ENCODE assay signal across 37 cellular contexts in the genomic region with DNA sequence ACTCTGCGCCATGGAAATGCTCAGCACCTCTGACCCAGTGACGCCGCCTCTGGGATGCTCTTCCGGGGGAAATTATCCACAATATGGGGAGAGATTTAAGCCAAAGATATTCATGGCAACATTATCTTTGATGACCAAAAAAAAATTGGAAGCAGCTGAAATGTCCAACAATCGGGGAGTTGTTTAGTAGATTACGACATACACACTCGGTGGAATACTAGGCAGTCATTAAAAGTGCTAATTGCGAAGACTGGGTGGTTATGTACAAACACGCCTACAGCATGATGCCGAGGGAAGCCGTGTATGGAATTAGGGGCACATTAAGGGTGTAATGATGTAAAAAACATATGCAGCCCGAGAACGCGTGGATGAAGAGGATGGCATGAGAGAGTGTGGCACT.
"Had no signal": no experiment of that assay in that cellular context is flagged by ENCODE, and none has a peak within 500 bp of the region (broad histone marks: within the 10 kb centered on the region; RNA-seq: fewer than 3 reads in every experiment).

No MANE protein-coding gene starts in this region.

- H3K27ac ChIP-seq: adrenal gland, body of pancreas, brain microvascular endothelial cell, breast epithelium, VCaP had no signal

- ATAC-seq: activated CD8-positive, alpha-beta T cell treated with anti-CD3 and anti-CD28 coated beads for 36 hours; activated naive CD4-positive, alpha-beta T cell treated with anti-CD3 and anti-CD28 coated beads, Interleukin-2, amount 50 U/mL, for 72 hours; activated T-cell treated with anti-CD3 and anti-CD28 coated beads, Interleukin-2, amount 50 U/mL, for 4 hours; activated T-cell treated with anti-CD3 and anti-CD28 coated beads, Interleukin-2, amount 50 U/mL, for 72 hours; activated T-helper 17 cell treated with anti-CD3 and anti-CD28 coated beads, Interleukin-2, amount 50 U/mL, for 72 hours; body of pancreas had no signal

- H3K4me1 Mint-ChIP-seq: activated B cell treated with CpG ODN at 0.5 μM for 24 hours; activated CD4-positive, alpha-beta T cell treated with anti-CD3 and anti-CD28 coated beads, Interleukin-2, amount 10 ng/mL, durations not matched to agents 24 days and 14 days; activated naive CD8-positive, alpha-beta T cell treated with anti-CD3 and anti-CD28 coated beads for 36 hours had no signal

- H3K4me3 Mint-ChIP-seq: activated B cell treated with CpG ODN at 0.5 μM for 24 hours; activated CD4-positive, alpha-beta memory T cell treated with anti-CD3 and anti-CD28 coated beads for 36 hours; activated CD4-positive, alpha-beta T cell treated with anti-CD3 and anti-CD28 coated beads, Interleukin-2, amount 10 ng/mL, durations not matched to agents 24 days and 14 days; activated CD8-positive, alpha-beta T cell treated with anti-CD3 and anti-CD28 coated beads for 36 hours; activated naive CD4-positive, alpha-beta T cell treated with anti-CD3 and anti-CD28 coated beads for 36 hours; activated naive CD8-positive, alpha-beta T cell treated with anti-CD3 and anti-CD28 coated beads for 36 hours; activated T-cell treated with anti-CD3 and anti-CD28 coated beads, Interleukin-2, amount 50 U/mL, for 4 hours; activated T-cell treated with anti-CD3 and anti-CD28 coated beads, Interleukin-2, amount 50 U/mL, for 72 hours; activated T-helper 1 cell treated with anti-CD3 and anti-CD28 coated beads, Interleukin-12 subunit alpha, Interleukin-12 subunit beta, Interleukin-2, Interleukin-4 antibody, amounts not matched to agents 30 ng/mL and 10 ng/mL and 1 ng/mL, durations not matched to agents 14 hours and 24 hours and 36 hours; activated T-helper 17 cell treated with anti-CD3 and anti-CD28 coated beads, Interleukin-2, amount 50 U/mL, for 72 hours; T-helper 1 cell treated with Interleukin-12 subunit alpha and Interleukin-12 subunit beta and Interleukin-4 antibody, amounts not matched to agents 30 μg/mL and 1 μg/mL, for 36 hours; T-helper 2 cell treated with Interferon-gamma antibody and Interleukin-4, amounts not matched to agents 5 μg/mL and 100 μg/mL, for 36 hours had no signal

- H3K4me3 ChIP-seq: adrenal gland, body of pancreas, breast epithelium had no signal

- H3K27me3 Mint-ChIP-seq: activated B cell treated with CpG ODN at 0.5 μM for 24 hours; activated CD4-positive, alpha-beta T cell treated with anti-CD3 and anti-CD28 coated beads, Interleukin-2, amount 10 ng/mL, durations not matched to agents 24 days and 14 days had no signal

- H3K4me1 ChIP-seq: adrenal gland, body of pancreas, breast epithelium had no signal

- H3K9me3 ChIP-seq: adrenal gland, body of pancreas had no signal

- H3K27ac Mint-ChIP-seq: activated B cell treated with CpG ODN at 0.5 μM for 24 hours; activated CD4-positive, alpha-beta memory T cell treated with anti-CD3 and anti-CD28 coated beads for 36 hours; activated CD4-positive, alpha-beta T cell treated with anti-CD3 and anti-CD28 coated beads, Interleukin-2, amount 10 ng/mL, durations not matched to agents 24 days and 14 days; activated CD8-positive, alpha-beta T cell treated with anti-CD3 and anti-CD28 coated beads for 36 hours; activated naive CD4-positive, alpha-beta T cell treated with anti-CD3 and anti-CD28 coated beads for 36 hours; activated naive CD4-positive, alpha-beta T cell treated with anti-CD3 and anti-CD28 coated beads, Interleukin-2, amount 50 U/mL, for 72 hours; activated naive CD8-positive, alpha-beta T cell treated with anti-CD3 and anti-CD28 coated beads for 36 hours; activated T-cell treated with anti-CD3 and anti-CD28 coated beads, Interleukin-2, amount 50 U/mL, for 72 hours; activated T-helper 1 cell treated with anti-CD3 and anti-CD28 coated beads, Interleukin-12 subunit alpha, Interleukin-12 subunit beta, Interleukin-2, Interleukin-4 antibody, amounts not matched to agents 30 ng/mL and 10 ng/mL and 1 ng/mL, durations not matched to agents 14 hours and 24 hours and 36 hours; activated T-helper 17 cell treated with anti-CD3 and anti-CD28 coated beads, Interleukin-2, amount 50 U/mL, for 72 hours; T-helper 1 cell treated with Interleukin-12 subunit alpha and Interleukin-12 subunit beta and Interleukin-4 antibody, amounts not matched to agents 30 μg/mL and 1 μg/mL, for 36 hours; T-helper 2 cell treated with Interferon-gamma antibody and Interleukin-4, amounts not matched to agents 5 μg/mL and 100 μg/mL, for 36 hours had no signal

- H3K36me3 ChIP-seq: adrenal gland, brain microvascular endothelial cell, breast epithelium had no signal

- H3K27me3 ChIP-seq: adrenal gland, body of pancreas, brain microvascular endothelial cell had no signal

- FAIRE-seq: astrocyte, TTC549 had no signal

- H3K36me3 Mint-ChIP-seq: activated CD4-positive, alpha-beta memory T cell treated with anti-CD3 and anti-CD28 coated beads for 36 hours; activated naive CD4-positive, alpha-beta T cell treated with anti-CD3 and anti-CD28 coated beads, Interleukin-2, amount 50 U/mL, for 72 hours; activated naive CD8-positive, alpha-beta T cell treated with anti-CD3 and anti-CD28 coated beads for 36 hours had no signal

- DNase-seq: activated B cell treated with CpG ODN at 0.5 μM for 24 hours; activated CD4-positive, alpha-beta memory T cell treated with anti-CD3 and anti-CD28 coated beads for 36 hours; activated CD4-positive, alpha-beta T cell treated with anti-CD3 and anti-CD28 coated beads for 1 hour; activated CD4-positive, alpha-beta T cell treated with anti-CD3 and anti-CD28 coated beads for 4 hours; activated CD4-positive, alpha-beta T cell treated with anti-CD3 and anti-CD28 coated beads, Interleukin-2, amount 10 ng/mL, durations not matched to agents 24 days and 14 days; activated CD4-positive, alpha-beta T cell treated with anti-CD3 and anti-CD28 coated beads, Interleukin-2, amount 50 U/mL, for 1 hour; activated CD4-positive, alpha-beta T cell treated with anti-CD3 and anti-CD28 coated beads, Interleukin-2, amount 50 U/mL, for 4 hours; activated CD8-positive, alpha-beta memory T cell treated with anti-CD3 and anti-CD28 coated beads, Interleukin-2, amount 50 U/mL, for 4 hours; activated CD8-positive, alpha-beta T cell treated with anti-CD3 and anti-CD28 coated beads for 36 hours; activated effector memory CD4-positive, alpha-beta T cell treated with anti-CD3 and anti-CD28 coated beads, Interleukin-2, amount 50 U/mL, for 16 hours; activated gamma-delta T cell treated with Interleukin-2 at 50 U/mL for 16 hours; activated naive CD4-positive, alpha-beta T cell; activated naive CD4-positive, alpha-beta T cell treated with anti-CD3 and anti-CD28 coated beads for 36 hours; activated naive CD4-positive, alpha-beta T cell treated with anti-CD3 and anti-CD28 coated beads, Interleukin-2, amount 50 U/mL, for 16 hours; activated naive CD8-positive, alpha-beta T cell treated with anti-CD3 and anti-CD28 coated beads for 36 hours; activated T-cell treated with anti-CD3 and anti-CD28 coated beads for 4 hours; activated T-cell treated with anti-CD3 and anti-CD28 coated beads, Interleukin-2, amount 50 U/mL, for 1 hour; activated T-cell treated with anti-CD3 and anti-CD28 coated beads, Interleukin-2, amount 50 U/mL, for 4 hours; activated T-cell treated with anti-CD3 and anti-CD28 coated beads, Interleukin-2, amount 50 U/mL, for 72 hours; adrenal gland; amniotic stem cell; aorta; body of pancreas; brain microvascular endothelial cell; central memory CD4-positive, alpha-beta T cell; T-helper 1 cell; T-helper 2 cell; T-helper 9 cell had no signal

- H3K9me3 Mint-ChIP-seq: activated CD4-positive, alpha-beta memory T cell treated with anti-CD3 and anti-CD28 coated beads for 36 hours; activated CD4-positive, alpha-beta T cell treated with anti-CD3 and anti-CD28 coated beads, Interleukin-2, amount 10 ng/mL, durations not matched to agents 24 days and 14 days; activated CD8-positive, alpha-beta T cell treated with anti-CD3 and anti-CD28 coated beads for 36 hours; activated naive CD4-positive, alpha-beta T cell treated with anti-CD3 and anti-CD28 coated beads for 36 hours; activated naive CD4-positive, alpha-beta T cell treated with anti-CD3 and anti-CD28 coated beads, Interleukin-2, amount 50 U/mL, for 72 hours; activated naive CD8-positive, alpha-beta T cell treated with anti-CD3 and anti-CD28 coated beads for 36 hours; activated T-cell treated with anti-CD3 and anti-CD28 coated beads, Interleukin-2, amount 50 U/mL, for 4 hours; activated T-cell treated with anti-CD3 and anti-CD28 coated beads, Interleukin-2, amount 50 U/mL, for 72 hours; activated T-helper 1 cell treated with anti-CD3 and anti-CD28 coated beads, Interleukin-12 subunit alpha, Interleukin-12 subunit beta, Interleukin-2, Interleukin-4 antibody, amounts not matched to agents 30 ng/mL and 10 ng/mL and 1 ng/mL, durations not matched to agents 14 hours and 24 hours and 36 hours; T-helper 1 cell treated with Interleukin-12 subunit alpha and Interleukin-12 subunit beta and Interleukin-4 antibody, amounts not matched to agents 30 μg/mL and 1 μg/mL, for 36 hours; T-helper 2 cell treated with Interferon-gamma antibody and Interleukin-4, amounts not matched to agents 5 μg/mL and 100 μg/mL, for 36 hours had no signal
